In genomic region chr12:106586803-106587684, GRCh38 we compare ENCODE assay signal across 1 cellular context.
A peak's percentile ranks its signal among the peaks of the same experiment; 100 is the strongest.
TF ChIP-seq lines count a peak whose summit lies in the region.

No MANE protein-coding gene starts in this region.

TF ChIP-seq in H1, 55 proteins besides CTCF, POLR2A, EP300 and RAD21 (continued from another document):
- peak; percentile 70 for TF ChIP-seq KDM4A (IDR thresholded peaks at IDR 0.05; ENCODE audit: low read depth, low read length, severe bottlenecking)
- TF ChIP-seq EZH2 (IDR thresholded peaks at IDR 0.05; ENCODE audit: low read depth, low read length, severe bottlenecking): no peak
- TF ChIP-seq EGR1 (IDR thresholded peaks at IDR 0.05; ENCODE audit: borderline replicate concordance, low read depth, low read length): no peak; the same call in 1 of the 2 replicates
- TF ChIP-seq CHD7 (IDR thresholded peaks at IDR 0.05; ENCODE audit: insufficient replicate concordance, low read length): no peak
- TF ChIP-seq CEBPB (IDR thresholded peaks at IDR 0.05; ENCODE audit: low read depth, low read length): no peak
- TF ChIP-seq KDM1A (IDR thresholded peaks at IDR 0.05; ENCODE audit: borderline replicate concordance, low read length): peak; percentile 66; the same call in 1 of the 2 replicates
- TF ChIP-seq RFX5 (IDR thresholded peaks at IDR 0.05; ENCODE audit: borderline replicate concordance, low read depth, low read length): no peak
- TF ChIP-seq MAFK (IDR thresholded peaks at IDR 0.05; ENCODE audit: low read depth, low read length): no peak
- no peak for TF ChIP-seq CHD1 (IDR thresholded peaks at IDR 0.05; ENCODE audit: low read depth, low read length)
- no peak for TF ChIP-seq BRCA1 (IDR thresholded peaks at IDR 0.05; ENCODE audit: low read depth, low read length)
- no peak for TF ChIP-seq SRF (IDR thresholded peaks at IDR 0.05; ENCODE audit: low read depth, low read length)
- TF ChIP-seq POLR2AphosphoS5 (IDR thresholded peaks at IDR 0.05; ENCODE audit: low read depth, low read length): 0 out of 2 replicates have a peak, but pooled peaks have one; percentile 22
- no peak for TF ChIP-seq TBP (IDR thresholded peaks at IDR 0.05; ENCODE audit: low read depth, low read length)
- TF ChIP-seq ASH2L (IDR thresholded peaks at IDR 0.05; ENCODE audit: low read length): peak; percentile 63
- no peak for TF ChIP-seq HDAC6 (IDR thresholded peaks at IDR 0.05; ENCODE audit: low read depth, low read length)
- TF ChIP-seq GABPA (IDR thresholded peaks at IDR 0.05; ENCODE audit: borderline replicate concordance, insufficient read depth, low read length): no peak
- no peak for TF ChIP-seq SP1 (IDR thresholded peaks at IDR 0.05; ENCODE audit: low read depth, low read length)
- no peak for TF ChIP-seq SIX5 (IDR thresholded peaks at IDR 0.05; ENCODE audit: low read depth, low read length)
- no peak for TF ChIP-seq TAF1 (IDR thresholded peaks at IDR 0.05; ENCODE audit: low read depth, low read length)
- TF ChIP-seq SIRT6 (IDR thresholded peaks at IDR 0.05; ENCODE audit: low read length): no peak
- no peak for TF ChIP-seq TCF12 (IDR thresholded peaks at IDR 0.05; ENCODE audit: low read depth, low read length)
- no peak for TF ChIP-seq PHF8 (conservative IDR thresholded peaks at IDR 0.05; ENCODE audit: low read depth, low read length)
- no peak for TF ChIP-seq CHD2 (IDR thresholded peaks at IDR 0.05; ENCODE audit: low read length)
- TF ChIP-seq USF2 (IDR thresholded peaks at IDR 0.05; ENCODE audit: low read length): no peak
- TF ChIP-seq E2F6 (IDR thresholded peaks at IDR 0.05): peak; percentile 79
- no peak for TF ChIP-seq TEAD4 (IDR thresholded peaks at IDR 0.05; ENCODE audit: low read depth, low read length)
- no peak for TF ChIP-seq CBX5 (IDR thresholded peaks at IDR 0.05; ENCODE audit: low read depth, low read length)
- peak; percentile 64 for TF ChIP-seq CTBP2 (IDR thresholded peaks at IDR 0.05; ENCODE audit: borderline replicate concordance, insufficient read depth, insufficient read length, low read length)
- TF ChIP-seq SP4 (IDR thresholded peaks at IDR 0.05; ENCODE audit: low read length): no peak
- peak; percentile 69 for TF ChIP-seq MAX (IDR thresholded peaks at IDR 0.05)
- peak; percentile 70; the same call in 1 of the 2 replicates for TF ChIP-seq RBBP5 (IDR thresholded peaks at IDR 0.05; ENCODE audit: borderline replicate concordance, low read depth, low read length)
- no peak for TF ChIP-seq NANOG (IDR thresholded peaks at IDR 0.05; ENCODE audit: insufficient read depth, low read depth, low read length, poor library complexity, severe bottlenecking)
